ENCODE assay signal across 29 cellular contexts in the genomic region with DNA sequence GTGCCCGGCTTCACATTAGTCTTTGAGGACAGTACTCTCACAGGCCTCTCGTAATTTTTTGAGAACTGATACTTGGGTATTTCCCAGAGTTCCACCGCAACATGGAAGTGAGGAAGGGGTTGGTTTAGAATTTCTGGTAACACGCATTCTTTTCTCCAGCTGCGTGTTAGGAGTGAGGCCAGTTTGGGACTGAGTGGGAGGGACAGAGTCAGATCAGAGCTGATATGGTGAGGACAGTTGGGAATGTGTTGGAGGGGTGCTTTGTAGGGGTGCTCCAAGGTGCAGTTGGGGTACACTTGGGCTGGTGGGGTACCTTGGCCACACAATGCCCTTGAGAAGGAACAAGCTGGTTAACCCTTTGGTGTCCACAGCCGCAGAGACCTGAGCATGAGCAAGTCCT. TPM values are rescaled to one million over a fixed set of nuclear protein-coding genes. Genes with fewer than 3 reads are reported as not detected.
DNase-seq lines count a peak whose midpoint lies in the region; ATAC-seq, FAIRE-seq and TF ChIP-seq lines count a peak whose summit lies in the region.
"Had no signal": no experiment of that assay in that cellular context is flagged by ENCODE, and none has a peak within 500 bp of the region (broad histone marks: within the 10 kb centered on the region; RNA-seq: fewer than 3 reads in every experiment).

No MANE protein-coding gene starts in this region.

- peaks cover 45 to 71% of the 10 kb centered on the region in 2 donors for H3K36me3 Mint-ChIP-seq in CD14-positive monocyte
- H3K36me3 Mint-ChIP-seq in dendritic cell treated with granulocyte-macrophage colony-stimulating factor and Interleukin-4, amounts not matched to agents 40 ng/mL and 50 ng/mL, for 4 days (ENCODE audit: low read depth), result peaks cover 83% of the 10 kb centered on the region
- H3K36me3 Mint-ChIP-seq in nephron progenitor cell (ENCODE audit: low read depth), result peaks cover 35% of the 10 kb centered on the region

- no peaks in the 10 kb centered on the region for H3K9me3 ChIP-seq in upper lobe of right lung
- H3K9me3 ChIP-seq: left ventricle myocardium inferior, prostate gland, transverse colon had no signal

- ATAC-seq in GM19397 (IDR thresholded peaks at IDR 0.05; ENCODE audit: unreplicated experiment) (no peak), upper lobe of right lung (no peak)
- ATAC-seq: naive thymus-derived CD8-positive, alpha-beta T cell; T-cell had no signal

- H3K4me3 ChIP-seq in upper lobe of right lung, result no peak overlapping the region
- H3K4me3 ChIP-seq: left ventricle myocardium inferior, prostate gland, transverse colon had no signal

- H3K27me3 ChIP-seq in upper lobe of right lung, result no peaks in the 10 kb centered on the region
- H3K27me3 ChIP-seq: transverse colon had no signal

- H3K4me1 Mint-ChIP-seq in CD14-positive monocyte (peaks cover 17% of the 10 kb centered on the region), nephron progenitor cell (peaks cover 8% of the 10 kb centered on the region)
- H3K4me1 Mint-ChIP-seq in dendritic cell treated with granulocyte-macrophage colony-stimulating factor and Interleukin-4, amounts not matched to agents 40 ng/mL and 50 ng/mL, for 4 days (ENCODE audit: low read depth), result peaks cover 52% of the 10 kb centered on the region
- H3K4me1 Mint-ChIP-seq: endodermal cell had no signal

- H3K4me3 Mint-ChIP-seq in CD14-positive monocyte, result no peak overlapping the region
- peak overlapping the region; percentile 39 for H3K4me3 Mint-ChIP-seq in dendritic cell treated with granulocyte-macrophage colony-stimulating factor and Interleukin-4, amounts not matched to agents 40 ng/mL and 50 ng/mL, for 4 days
- H3K4me3 Mint-ChIP-seq in nephron progenitor cell, result no peak overlapping the region
- H3K4me3 Mint-ChIP-seq: activated CD4-positive, alpha-beta memory T cell treated with anti-CD3 and anti-CD28 coated beads, Interleukin-2, amount 10 ng/mL, durations not matched to agents 7 days and 5 days; activated naive CD4-positive, alpha-beta T cell treated with anti-CD3 and anti-CD28 coated beads for 36 hours; CD4-positive, alpha-beta T cell; endodermal cell; naive thymus-derived CD8-positive, alpha-beta T cell; T-cell had no signal

- H3K4me1 ChIP-seq in upper lobe of right lung, result peaks cover 9% of the 10 kb centered on the region
- H3K4me1 ChIP-seq: prostate gland, transverse colon had no signal

- intact Hi-C loops in CD14-positive monocyte (cut with micrococcal nuclease), result loop anchor here in 1 of 2 donors (5.0 kb wide), 1 partner anchor 47 kb away; no protein-coding TSS in a partner anchor
- intact Hi-C loops in dendritic cell treated with granulocyte-macrophage colony-stimulating factor and Interleukin-4, amounts not matched to agents 40 ng/mL and 50 ng/mL, for 4 days (cut with micrococcal nuclease), result no loop called here
- intact Hi-C loops in upper lobe of right lung (cut with DNase I), result no loop called here

- peak; percentile 66 for FAIRE-seq in GM18507 (lab: Jason Lieb, UNC)
- FAIRE-seq: A204.1, islet of Langerhans, TTC549 had no signal

- no peak for DNase-seq in CD14-positive monocyte (ENCODE audit: low spot score)
- no peak for DNase-seq in GM18507 (ENCODE audit: extremely low spot score, insufficient read length, low read depth)
- no peak for DNase-seq in nephron progenitor cell
- no peak for DNase-seq in NCI-H1092 (lab: John Stamatoyannopoulos, UW)
- no peak for DNase-seq in SK-N-DZ (ENCODE audit: low spot score)
- DNase-seq in upper lobe of right lung, result no peak
- DNase-seq: activated CD4-positive, alpha-beta memory T cell treated with anti-CD3 and anti-CD28 coated beads, Interleukin-2, amount 10 ng/mL, durations not matched to agents 7 days and 5 days; activated CD4-positive, alpha-beta T cell treated with anti-CD3 and anti-CD28 coated beads for 1 hour; activated naive CD4-positive, alpha-beta T cell treated with anti-CD3 and anti-CD28 coated beads for 36 hours; CD4-positive, alpha-beta T cell; dermis blood vessel endothelial cell; HCEC 1CT; IMR-90; left ventricle myocardium inferior; midbrain; naive thymus-derived CD8-positive, alpha-beta T cell; NCI-H446 treated with DMSO at 0.1 percent for 48 hours; NCI-H82; nucleus accumbens; stimulated activated CD4-positive, alpha-beta T cell treated with anti-CD3 and anti-CD28 coated beads, Interleukin-4, amount 100 ng/mL, for 24 hours; T-cell; transverse colon had no signal

- H3K36me3 ChIP-seq in upper lobe of right lung, result peaks cover 29% of the 10 kb centered on the region

- no peak for TF ChIP-seq CTCF in CD14-positive monocyte (IDR thresholded peaks at IDR 0.05)
- TF ChIP-seq CTCF in nephron progenitor cell (IDR thresholded peaks at IDR 0.05), result no peak
- TF ChIP-seq CTCF in upper lobe of right lung (IDR thresholded peaks at IDR 0.05), result no peak

- H3K27me3 Mint-ChIP-seq in CD14-positive monocyte (ENCODE audit: low read depth in 3 of 3) (no peaks in the 10 kb centered on the region), nephron progenitor cell (ENCODE audit: low read depth, poor library complexity) (peaks cover 17% of the 10 kb centered on the region)
- H3K27me3 Mint-ChIP-seq in dendritic cell treated with granulocyte-macrophage colony-stimulating factor and Interleukin-4, amounts not matched to agents 40 ng/mL and 50 ng/mL, for 4 days, result no peaks in the 10 kb centered on the region
- H3K27me3 Mint-ChIP-seq: activated CD4-positive, alpha-beta memory T cell treated with anti-CD3 and anti-CD28 coated beads, Interleukin-2, amount 10 ng/mL, durations not matched to agents 7 days and 5 days; CD4-positive, alpha-beta T cell; naive thymus-derived CD8-positive, alpha-beta T cell; T-cell had no signal

- H3K27ac Mint-ChIP-seq in CD14-positive monocyte (peak overlapping the region in 6 of 7 donors; percentile 39 to 83 (median 74)), nephron progenitor cell (peak overlapping the region; percentile 76)
- H3K27ac Mint-ChIP-seq in dendritic cell treated with granulocyte-macrophage colony-stimulating factor and Interleukin-4, amounts not matched to agents 40 ng/mL and 50 ng/mL, for 4 days, result peak overlapping the region; percentile 93
- H3K27ac Mint-ChIP-seq: activated CD4-positive, alpha-beta memory T cell treated with anti-CD3 and anti-CD28 coated beads, Interleukin-2, amount 10 ng/mL, durations not matched to agents 7 days and 5 days; activated naive CD4-positive, alpha-beta T cell treated with anti-CD3 and anti-CD28 coated beads for 36 hours; CD4-positive, alpha-beta T cell; endodermal cell; T-cell had no signal

- H3K9me3 Mint-ChIP-seq in CD14-positive monocyte (no peaks in the 10 kb centered on the region), nephron progenitor cell (no peaks in the 10 kb centered on the region)
- no peaks in the 10 kb centered on the region for H3K9me3 Mint-ChIP-seq in dendritic cell treated with granulocyte-macrophage colony-stimulating factor and Interleukin-4, amounts not matched to agents 40 ng/mL and 50 ng/mL, for 4 days
- H3K9me3 Mint-ChIP-seq: activated CD4-positive, alpha-beta memory T cell treated with anti-CD3 and anti-CD28 coated beads, Interleukin-2, amount 10 ng/mL, durations not matched to agents 7 days and 5 days; activated naive CD4-positive, alpha-beta T cell treated with anti-CD3 and anti-CD28 coated beads for 36 hours; CD4-positive, alpha-beta T cell; endodermal cell; naive thymus-derived CD8-positive, alpha-beta T cell; T-cell had no signal

- H3K27ac ChIP-seq in upper lobe of right lung, result no peak overlapping the region
- H3K27ac ChIP-seq: left ventricle myocardium inferior, prostate gland, transverse colon had no signal

RNA-seq across cellular contexts. Expression of a gene that starts 6.7 kb away (rescaled TPM):
- polyA plus RNA-seq in CD14-positive monocyte, result 10 to 100 TPM; 45.7 to 45.9 TPM
- 0.54 and 1.1 TPM in 2 replicates for polyA plus RNA-seq in SK-N-DZ (2014; cell fraction: cytosol; rRNA removed)
- 0.33 TPM in 1 of 2 replicates, not detected in the other for polyA plus RNA-seq in SK-N-DZ (2014; cell fraction: nucleus; rRNA removed)
- total RNA-seq in upper lobe of right lung, result 16.7 TPM

RNA-seq across cellular contexts. Expression of a gene that starts 10.2 kb away (rescaled TPM):
- 10 to 100 TPM; 57.8 to 71.3 TPM for polyA plus RNA-seq in CD14-positive monocyte
- polyA plus RNA-seq in SK-N-DZ (2014; cell fraction: cytosol; rRNA removed), result 158 and 161 TPM in 2 replicates
- polyA plus RNA-seq in SK-N-DZ (2014; cell fraction: nucleus; rRNA removed), result 154 and 165 TPM in 2 replicates
- 23.5 TPM for total RNA-seq in upper lobe of right lung

RNA-seq across cellular contexts. Expression of a gene that starts 16.1 kb away (rescaled TPM):
- 1 to 10 TPM; 1.5 to 2.0 TPM for polyA plus RNA-seq in CD14-positive monocyte
- 9.9 and 10.0 TPM in 2 replicates for polyA plus RNA-seq in SK-N-DZ (2014; cell fraction: cytosol; rRNA removed)
- 29.4 and 40.4 TPM in 2 replicates for polyA plus RNA-seq in SK-N-DZ (2014; cell fraction: nucleus; rRNA removed)
- 19.8 TPM for total RNA-seq in upper lobe of right lung

RNA-seq across cellular contexts. Expression of a gene that starts 16.5 kb away (rescaled TPM):
- polyA plus RNA-seq in CD14-positive monocyte, result not detected
- polyA plus RNA-seq in SK-N-DZ (2014; cell fraction: cytosol; rRNA removed), result 0.08 and 0.45 TPM in 2 replicates
- 0.98 and 1.4 TPM in 2 replicates for polyA plus RNA-seq in SK-N-DZ (2014; cell fraction: nucleus; rRNA removed)
- total RNA-seq in upper lobe of right lung, result 11.2 TPM

RNA-seq across cellular contexts. Expression of a gene that starts 20.8 kb away (rescaled TPM):
- under 1 TPM; 0.14 to 0.18 TPM for polyA plus RNA-seq in CD14-positive monocyte
- 0.75 and 1.0 TPM in 2 replicates for polyA plus RNA-seq in SK-N-DZ (2014; cell fraction: cytosol; rRNA removed)
- 0.37 and 0.94 TPM in 2 replicates for polyA plus RNA-seq in SK-N-DZ (2014; cell fraction: nucleus; rRNA removed)
- 0.09 TPM for total RNA-seq in upper lobe of right lung
